1 cellular context compared by ENCODE assay signal in genomic region chr17:61904094-61904710, GRCh38.
TF ChIP-seq lines count a peak whose summit lies in the region.

No MANE protein-coding gene starts in this region.

TF ChIP-seq in GM12878, 131 proteins besides CTCF, POLR2A, EP300 and RAD21 (continued from another document):
- TF ChIP-seq RBBP5 (conservative IDR thresholded peaks at IDR 0.05) = peak; percentile 85; the same call in 1 of the 2 replicates
- TF ChIP-seq TAF1 (IDR thresholded peaks at IDR 0.05; ENCODE audit: borderline replicate concordance, low read depth, low read length) = no peak
- no peak for TF ChIP-seq BRCA1 (IDR thresholded peaks at IDR 0.05; ENCODE audit: low read depth, low read length)
- TF ChIP-seq SIX5 (IDR thresholded peaks at IDR 0.05; ENCODE audit: low read depth, low read length, severe bottlenecking) = no peak
- TF ChIP-seq, protein P1, sequence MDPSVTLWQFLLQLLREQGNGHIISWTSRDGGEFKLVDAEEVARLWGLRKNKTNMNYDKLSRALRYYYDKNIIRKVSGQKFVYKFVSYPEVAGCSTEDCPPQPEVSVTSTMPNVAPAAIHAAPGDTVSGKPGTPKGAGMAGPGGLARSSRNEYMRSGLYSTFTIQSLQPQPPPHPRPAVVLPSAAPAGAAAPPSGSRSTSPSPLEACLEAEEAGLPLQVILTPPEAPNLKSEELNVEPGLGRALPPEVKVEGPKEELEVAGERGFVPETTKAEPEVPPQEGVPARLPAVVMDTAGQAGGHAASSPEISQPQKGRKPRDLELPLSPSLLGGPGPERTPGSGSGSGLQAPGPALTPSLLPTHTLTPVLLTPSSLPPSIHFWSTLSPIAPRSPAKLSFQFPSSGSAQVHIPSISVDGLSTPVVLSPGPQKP (IDR thresholded peaks at IDR 0.05; ENCODE audit: low read depth, low read length) = no peak
- no peak for TF ChIP-seq ZBTB4 (CRISPR knock-in tag; IDR thresholded peaks at IDR 0.05)
- TF ChIP-seq GABPA (IDR thresholded peaks at IDR 0.05; ENCODE audit: low read depth) = no peak
- TF ChIP-seq BMI1 (IDR thresholded peaks at IDR 0.05; ENCODE audit: borderline replicate concordance) = no peak
- peak; percentile 37; the same call in 1 of the 2 replicates for TF ChIP-seq JUNB (IDR thresholded peaks at IDR 0.05)
- TF ChIP-seq HDAC6 (IDR thresholded peaks at IDR 0.05; ENCODE audit: unreplicated experiment) = no peak
- TF ChIP-seq NRF1 (conservative IDR thresholded peaks at IDR 0.05; ENCODE audit: low read depth, low read length) = no peak
- peak; percentile 68; the same call in 1 of the 2 replicates for TF ChIP-seq ASH2L (IDR thresholded peaks at IDR 0.05; ENCODE audit: borderline replicate concordance, low read depth)
- no peak for TF ChIP-seq SKIL (IDR thresholded peaks at IDR 0.05; ENCODE audit: low read depth, poor library complexity, severe bottlenecking)
- no peak for TF ChIP-seq WRNIP1 (IDR thresholded peaks at IDR 0.05; ENCODE audit: borderline replicate concordance, low read depth, low read length)
- 0 out of 2 replicates have a peak, but pooled peaks have one; percentile 59 for TF ChIP-seq TCF12 (IDR thresholded peaks at IDR 0.05; ENCODE audit: low read depth, low read length)
- no peak for TF ChIP-seq SMC3 (IDR thresholded peaks at IDR 0.05; ENCODE audit: borderline replicate concordance, low read length)
- peak; percentile 80 for TF ChIP-seq CREB1 (IDR thresholded peaks at IDR 0.05; ENCODE audit: low read depth)
- peak; percentile 80 for TF ChIP-seq CREM (IDR thresholded peaks at IDR 0.05; ENCODE audit: low read depth)
- no peak for TF ChIP-seq MTA2 (IDR thresholded peaks at IDR 0.05; ENCODE audit: low read depth)
